ENCODE assay signal across 12 cellular contexts in the genomic region with DNA sequence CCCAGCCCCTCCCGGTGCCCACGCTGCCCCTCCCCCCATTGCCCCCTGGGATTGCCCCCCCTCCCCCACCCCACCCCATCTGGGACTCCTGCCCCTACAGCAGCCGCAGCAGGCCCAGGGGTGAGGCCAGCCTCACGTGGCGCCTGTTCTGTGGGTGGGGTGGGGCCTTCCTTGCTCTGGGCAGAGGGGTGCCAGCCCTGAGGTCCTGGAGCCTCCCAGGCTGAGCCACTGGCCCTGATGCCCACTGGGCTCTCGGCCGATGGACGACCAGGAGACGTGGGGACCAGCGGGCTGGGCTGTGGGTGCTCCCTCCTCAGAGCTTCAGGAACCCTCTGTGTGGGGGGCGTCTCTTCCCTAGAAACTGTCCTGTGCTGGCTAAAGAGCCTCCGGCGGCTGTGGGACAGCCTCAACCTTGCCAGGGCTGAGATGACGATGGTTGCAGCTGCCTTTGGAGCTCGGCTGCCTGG. TPM values are rescaled to one million over a fixed set of nuclear protein-coding genes. Genes with fewer than 3 reads are reported as not detected.
DNase-seq lines count a peak whose midpoint lies in the region; ATAC-seq, FAIRE-seq and TF ChIP-seq lines count a peak whose summit lies in the region.
"Had no signal": no experiment of that assay in that cellular context is flagged by ENCODE, and none has a peak within 500 bp of the region (broad histone marks: within the 10 kb centered on the region; RNA-seq: fewer than 3 reads in every experiment).

No MANE protein-coding gene starts in this region.

- H3K4me2 ChIP-seq in HepG2 (ENCODE audit: low read depth, low read length): peak overlapping the region; percentile 91

- H3K27me3 ChIP-seq in right atrium auricular region: no peaks in the 10 kb centered on the region
- H3K27me3 ChIP-seq in HepG2 (ENCODE audit: control insufficient read depth in 1 of 2, insufficient read depth in 2 of 2, low read length in 2 of 2): peaks cover 7 to 37% of the 10 kb centered on the region in 2 experiments; a peak in 4 of 5 replicates
- peaks cover 15% of the 10 kb centered on the region for H3K27me3 ChIP-seq in transverse colon
- H3K27me3 ChIP-seq: ovary, vagina had no signal

- no peaks in the 10 kb centered on the region for H3K36me3 ChIP-seq in right atrium auricular region
- H3K36me3 ChIP-seq in HepG2 (replicated peaks in 1 of 2; ENCODE audit: control insufficient read depth in 1 of 2, insufficient read depth in 2 of 2, low read length in 2 of 2): no peaks in the 10 kb centered on the region
- H3K36me3 ChIP-seq in transverse colon: no peaks in the 10 kb centered on the region
- H3K36me3 ChIP-seq: ovary, vagina had no signal

- intact Hi-C loops in Right ventricle myocardium superior (cut with DNase I): loop anchor here (5.0 kb wide), 2 partner anchors 111 to 171 kb away; a partner anchor contains a TSS
- intact Hi-C loops in activated B cell treated with CpG ODN at 0.5 μM for 24 hours (cut with micrococcal nuclease): loop anchor here (1.0 to 2.0 kb wide), 4 partner anchors 15 to 170 kb away; no protein-coding TSS in a partner anchor
- intact Hi-C loops in HepG2 (cut with micrococcal nuclease; ENCODE audit: unreplicated experiment): loop anchor here (5.0 kb wide), 3 partner anchors 111 to 171 kb away; a partner anchor contains a TSS
- intact Hi-C loops in transverse colon (cut with DNase I; ENCODE audit: low total_unique reads): loop anchor here (2.0 kb wide), 1 partner anchor 169 kb away; no protein-coding TSS in a partner anchor

- TF ChIP-seq POLR2A in HepG2 (IDR thresholded peaks at IDR 0.05; ENCODE audit: insufficient read depth in 1 of 2, low read depth in 2 of 2, low read length in 2 of 2) (no peak), transverse colon (IDR thresholded peaks at IDR 0.05) (no peak)

- H3K4me1 ChIP-seq in right atrium auricular region: peaks cover 0 to 13% of the 10 kb centered on the region in 2 donors
- peaks cover 67% of the 10 kb centered on the region for H3K4me1 ChIP-seq in HepG2 (ENCODE audit: insufficient read depth, low read length)
- H3K4me1 ChIP-seq in transverse colon: peaks cover 10 to 51% (median 38%) of the 10 kb centered on the region in 4 donors

- ATAC-seq in Right ventricle myocardium superior (ENCODE audit: poor library complexity): peak; percentile 32
- ATAC-seq in activated B cell treated with CpG ODN at 0.5 μM for 24 hours (ENCODE audit: low read depth): peak; percentile 26
- no peak for ATAC-seq in HepG2
- no peak for ATAC-seq in HG02759 (IDR thresholded peaks at IDR 0.05; ENCODE audit: unreplicated experiment)

- no peak for FAIRE-seq in HepG2 (lab: Jason Lieb, UNC)

- in situ Hi-C loops in HepG2 (cut with HindIII; ENCODE audit: extremely low pct_ligation_motif_present, low pct_unique_long_range_greater_than_20kb) (no loop called here), transverse colon (cut with MboI; ENCODE audit: low pct_ligation_motif_present in 1 of 4, low pct_unique_long_range_greater_than_20kb in 1 of 4, low sequenced_read_pairs in 3 of 4) (loop anchor here in 1 of 4 donors (25.0 kb wide), 1 partner anchor 141 kb away; a partner anchor contains a TSS)

- H3K4me3 ChIP-seq in right atrium auricular region (no peak overlapping the region), HepG2 (replicated peaks in 1 of 3; ENCODE audit: insufficient read depth in 1 of 3, low read depth in 2 of 3, low read length in 3 of 3) (peak overlapping the region in 1 of 3 experiments; percentile 72; a peak in 1 of 6 replicates), transverse colon (peak overlapping the region in 3 of 4 donors; percentile 11 to 38 (median 33))
- H3K4me3 ChIP-seq: ovary had no signal

- peaks cover 21% of the 10 kb centered on the region for H3K4me1 Mint-ChIP-seq in activated B cell treated with CpG ODN at 0.5 μM for 24 hours

- peaks cover 5% of the 10 kb centered on the region for H3K27me3 Mint-ChIP-seq in activated B cell treated with CpG ODN at 0.5 μM for 24 hours

- TF ChIP-seq CTCF in right atrium auricular region (IDR thresholded peaks at IDR 0.05): no peak
- TF ChIP-seq CTCF in activated B cell treated with CpG ODN at 0.5 μM for 24 hours (IDR thresholded peaks at IDR 0.05): no peak
- TF ChIP-seq CTCF in HepG2 (CRISPR knock-in tag; IDR thresholded peaks at IDR 0.05): no peak
- no peak for TF ChIP-seq CTCF in transverse colon (IDR thresholded peaks at IDR 0.05)

- POLR2A ChIA-PET in activated B cell treated with CpG ODN at 0.5 μM for 24 hours (lab: Charles Lee) (interaction anchor here (0.6 to 2.9 kb wide), 16 partner anchors 15 to 234 kb away, joined by 3 to 33 read pairs (median 6); a partner anchor contains a TSS), HepG2 (lab: Yijun Ruan, JAX) (interaction anchor here (1.2 to 4.2 kb wide), 5 partner anchors 46 to 169 kb away, joined by 3 to 93 read pairs (median 7); no protein-coding TSS in a partner anchor)

- H3K4me3 Mint-ChIP-seq in activated B cell treated with CpG ODN at 0.5 μM for 24 hours: no peak overlapping the region

- no peaks in the 10 kb centered on the region for H4K20me1 ChIP-seq in HepG2 (ENCODE audit: insufficient read depth, low read length)

- TF ChIP-seq RAD21 in HepG2 (CRISPR knock-in tag; IDR thresholded peaks at IDR 0.05): no peak

- BruUV-seq in HepG2 (replicated peaks; lab: Mats Ljungman, UMichigan): no TSS peak

- WGBS in HepG2 (ENCODE audit: low lambda C conversion rate): 17% methylated on average over 2 of the region's 15 CpGs
- WGBS in transverse colon (ENCODE audit: low coverage in 1 of 2), 2 donors: 19% methylated on average over 5 of the region's 15 CpGs; no CpG with 5 or more reads in 1 of the 2 donors

- H3K27ac ChIP-seq in right atrium auricular region (no peak overlapping the region), HepG2 (ENCODE audit: extremely low read length, insufficient read depth, low read length) (no peak overlapping the region), transverse colon (peak overlapping the region in 3 of 4 donors; percentile 92 to 93 (median 93))
- H3K27ac ChIP-seq: ovary, vagina had no signal

- H3K36me3 Mint-ChIP-seq in activated B cell treated with CpG ODN at 0.5 μM for 24 hours (ENCODE audit: low read depth): no peaks in the 10 kb centered on the region
- H3K36me3 Mint-ChIP-seq: CD4-positive, CD25-positive, alpha-beta regulatory T cell had no signal

- H3K9ac ChIP-seq in HepG2 (ENCODE audit: insufficient read depth, low read depth, low read length): no peak overlapping the region

- H3K79me2 ChIP-seq in HepG2 (ENCODE audit: insufficient read depth, low read length): no peaks in the 10 kb centered on the region

- H3K9me3 Mint-ChIP-seq in activated B cell treated with CpG ODN at 0.5 μM for 24 hours: no peaks in the 10 kb centered on the region
- H3K9me3 Mint-ChIP-seq: CD4-positive, CD25-positive, alpha-beta regulatory T cell had no signal

- CTCF ChIA-PET in activated B cell treated with CpG ODN at 0.5 μM for 24 hours (lab: Charles Lee) (interaction anchor here (0.9 to 4.8 kb wide), 25 partner anchors 11 to 184 kb away, joined by 3 to 102 read pairs (median 6); a partner anchor contains a TSS), HepG2 (lab: Yijun Ruan, JAX; ENCODE audit: low intra/inter-chr PET ratio, low total read pairs) (interaction anchor here (0.8 to 1.4 kb wide), 4 partner anchors 109 to 170 kb away, joined by 3 to 8 read pairs (median 4); no protein-coding TSS in a partner anchor)

- DNase-seq in Right ventricle myocardium superior: peak; percentile 19
- no peak for DNase-seq in right atrium auricular region (ENCODE audit: low spot score)
- no peak for DNase-seq in activated B cell treated with CpG ODN at 0.5 μM for 24 hours
- DNase-seq in HepG2 (ENCODE audit: low spot score): no peak
- peak; percentile 33 for DNase-seq in transverse colon
- DNase-seq in NCI-H82 treated with DMSO at 0.1 percent for 48 hours (lab: John Stamatoyannopoulos, UW; ENCODE audit: unreplicated experiment): no peak
- no peak for DNase-seq in SIG-M5 treated with dmso at 0.1 percent for 504 hours (lab: John Stamatoyannopoulos, UW; ENCODE audit: unreplicated experiment)

- no peak overlapping the region for H3K27ac Mint-ChIP-seq in activated B cell treated with CpG ODN at 0.5 μM for 24 hours
- H3K27ac Mint-ChIP-seq: CD4-positive, CD25-positive, alpha-beta regulatory T cell had no signal

- no peaks in the 10 kb centered on the region for H3K9me3 ChIP-seq in right atrium auricular region
- H3K9me3 ChIP-seq in HepG2 (ENCODE audit: low read length): no peaks in the 10 kb centered on the region
- no peaks in the 10 kb centered on the region for H3K9me3 ChIP-seq in transverse colon
- H3K9me3 ChIP-seq: ovary, vagina had no signal

- no peak for TF ChIP-seq EP300 in HepG2 (IDR thresholded peaks at IDR 0.05; ENCODE audit: low read depth in 2 of 2, low read length in 2 of 2)
- no peak for TF ChIP-seq EP300 in HepG2 (CRISPR knock-in tag; IDR thresholded peaks at IDR 0.05; ENCODE audit: borderline replicate concordance)
- TF ChIP-seq EP300 in transverse colon (IDR thresholded peaks at IDR 0.05; ENCODE audit: low read depth): no peak

- H2AFZ ChIP-seq in HepG2 (ENCODE audit: low read length): no peak overlapping the region

RNA-seq across cellular contexts. Expression of a gene that starts 5.8 kb away (rescaled TPM):
- total RNA-seq in Right ventricle myocardium superior (2.4 TPM), right atrium auricular region (1 to 10 TPM; 4.4 to 4.6 TPM), activated B cell treated with CpG ODN at 0.5 μM for 24 hours (20.8 and 26.5 TPM in 2 replicates), HepG2 (2016; rRNA removed; fragmentation: Illumina TruSeq; extraction: Trizol) (3.8 and 6.7 TPM in 2 replicates), transverse colon (100 to 1,000 TPM in 1 of 4 donors, 10 to 100 TPM in 3; 23.6 to 108 (median 47.3) TPM)
- total RNA-seq in HepG2 (2016; cell fraction: cytosol; rRNA removed; fragmentation: Illumina TruSeq; extraction: Trizol; ENCODE audit: low read depth): 6.3 and 6.8 TPM in 2 replicates
- 3.6 and 6.6 TPM in 2 replicates for total RNA-seq in HepG2 (2016; cell fraction: insoluble cytoplasmic fraction; rRNA removed; fragmentation: Illumina TruSeq; extraction: Trizol)
- 7.4 and 7.9 TPM in 2 replicates for total RNA-seq in HepG2 (2016; cell fraction: membrane; rRNA removed; fragmentation: Illumina TruSeq; extraction: Trizol)
- 6.3 and 7.7 TPM in 2 replicates for total RNA-seq in HepG2 (2016; cell fraction: nucleus; rRNA removed; fragmentation: Illumina TruSeq; extraction: Trizol)
- 3.8 and 4.2 TPM in 2 replicates for polyA plus RNA-seq in HepG2 (2011; rRNA removed)
- 1.7 and 4.2 TPM in 2 replicates for polyA plus RNA-seq in HepG2 (2011; cell fraction: cytosol; rRNA removed)
- polyA plus RNA-seq in HepG2 (2011; cell fraction: nucleus; rRNA removed): 22.9 and 35.9 TPM in 2 replicates
- 2.8 and 3.2 TPM in 2 replicates for polyA plus RNA-seq in HepG2 (2012)
- 4.7 and 6.0 TPM in 2 replicates for polyA plus RNA-seq in HepG2 (2016; cell fraction: cytosol; fragmentation: Illumina TruSeq; extraction: Trizol; ENCODE audit: low read depth)
- polyA plus RNA-seq in HepG2 (2016; cell fraction: insoluble cytoplasmic fraction; fragmentation: Illumina TruSeq; extraction: Trizol; ENCODE audit: low read depth): 3.5 and 4.0 TPM in 2 replicates
- 7.0 and 8.1 TPM in 2 replicates for polyA plus RNA-seq in HepG2 (2016; cell fraction: membrane; fragmentation: Illumina TruSeq; extraction: Trizol; ENCODE audit: low read depth)
- 19.9 and 20.1 TPM in 2 replicates for polyA plus RNA-seq in HepG2 (2016; cell fraction: nucleus; fragmentation: Illumina TruSeq; extraction: Trizol; ENCODE audit: insufficient read depth, low read depth)
- polyA minus RNA-seq in HepG2 (2011; rRNA and poly(A)+ RNA removed; ENCODE audit: low replicate concordance): 2.9 and 5.6 TPM in 2 replicates
- 2.1 and 2.2 TPM in 2 replicates for polyA minus RNA-seq in HepG2 (2011; cell fraction: cytosol; rRNA and poly(A)+ RNA removed)
- polyA minus RNA-seq in HepG2 (2011; cell fraction: nucleus; rRNA and poly(A)+ RNA removed): 3.7 and 4.5 TPM in 2 replicates

RNA-seq across cellular contexts. Expression of a gene that starts 47.5 kb away (rescaled TPM):
- not detected for total RNA-seq in Right ventricle myocardium superior
- not detected for total RNA-seq in right atrium auricular region
- total RNA-seq in activated B cell treated with CpG ODN at 0.5 μM for 24 hours: not detected in 2 replicates
- total RNA-seq in HepG2 (2016; rRNA removed; fragmentation: Illumina TruSeq; extraction: Trizol): not detected in 2 replicates
- not detected in 2 replicates for total RNA-seq in HepG2 (2016; cell fraction: cytosol; rRNA removed; fragmentation: Illumina TruSeq; extraction: Trizol; ENCODE audit: low read depth)
- total RNA-seq in HepG2 (2016; cell fraction: insoluble cytoplasmic fraction; rRNA removed; fragmentation: Illumina TruSeq; extraction: Trizol): not detected in 2 replicates
- not detected in 2 replicates for total RNA-seq in HepG2 (2016; cell fraction: membrane; rRNA removed; fragmentation: Illumina TruSeq; extraction: Trizol)
- total RNA-seq in HepG2 (2016; cell fraction: nucleus; rRNA removed; fragmentation: Illumina TruSeq; extraction: Trizol): not detected in 2 replicates
- 0.03 and 0.05 TPM in 2 replicates for polyA plus RNA-seq in HepG2 (2011; rRNA removed)
- polyA plus RNA-seq in HepG2 (2011; cell fraction: cytosol; rRNA removed): 0.04 TPM in 1 of 2 replicates, not detected in the other
- polyA plus RNA-seq in HepG2 (2011; cell fraction: nucleus; rRNA removed): not detected in 2 replicates
- 0.07 and 0.08 TPM in 2 replicates for polyA plus RNA-seq in HepG2 (2012)
- polyA plus RNA-seq in HepG2 (2016; cell fraction: cytosol; fragmentation: Illumina TruSeq; extraction: Trizol; ENCODE audit: low read depth): not detected in 2 replicates
- not detected in 2 replicates for polyA plus RNA-seq in HepG2 (2016; cell fraction: insoluble cytoplasmic fraction; fragmentation: Illumina TruSeq; extraction: Trizol; ENCODE audit: low read depth)
- polyA plus RNA-seq in HepG2 (2016; cell fraction: membrane; fragmentation: Illumina TruSeq; extraction: Trizol; ENCODE audit: low read depth): not detected in 2 replicates
- polyA plus RNA-seq in HepG2 (2016; cell fraction: nucleus; fragmentation: Illumina TruSeq; extraction: Trizol; ENCODE audit: insufficient read depth, low read depth): not detected in 2 replicates
- 2.1 TPM in 1 of 2 replicates, not detected in the other for polyA minus RNA-seq in HepG2 (2011; rRNA and poly(A)+ RNA removed; ENCODE audit: low replicate concordance)
- not detected in 2 replicates for polyA minus RNA-seq in HepG2 (2011; cell fraction: cytosol; rRNA and poly(A)+ RNA removed)
- polyA minus RNA-seq in HepG2 (2011; cell fraction: nucleus; rRNA and poly(A)+ RNA removed): 0.26 TPM in 1 of 2 replicates, not detected in the other
- total RNA-seq in transverse colon: 1 to 10 TPM; 3.0 to 7.5 (median 5.0) TPM
- total RNA-seq: activated CD8-positive, alpha-beta memory T cell treated with anti-CD3 and anti-CD28 coated beads for 36 hours; CD4-positive, CD25-positive, alpha-beta regulatory T cell had no signal
- polyA plus RNA-seq: CD4-positive, CD25-positive, alpha-beta regulatory T cell; ovary had no signal

RNA-seq across cellular contexts. Expression of a gene that starts 52.0 kb away (rescaled TPM):
- total RNA-seq in Right ventricle myocardium superior: 0.22 TPM
- not detected for total RNA-seq in right atrium auricular region
- total RNA-seq in activated B cell treated with CpG ODN at 0.5 μM for 24 hours: 0.16 TPM in 1 of 2 replicates, not detected in the other
- total RNA-seq in HepG2 (2016; rRNA removed; fragmentation: Illumina TruSeq; extraction: Trizol): not detected in 2 replicates
- total RNA-seq in HepG2 (2016; cell fraction: cytosol; rRNA removed; fragmentation: Illumina TruSeq; extraction: Trizol; ENCODE audit: low read depth): not detected in 2 replicates
- total RNA-seq in HepG2 (2016; cell fraction: insoluble cytoplasmic fraction; rRNA removed; fragmentation: Illumina TruSeq; extraction: Trizol): not detected in 2 replicates
- total RNA-seq in HepG2 (2016; cell fraction: membrane; rRNA removed; fragmentation: Illumina TruSeq; extraction: Trizol): not detected in 2 replicates
- not detected in 2 replicates for total RNA-seq in HepG2 (2016; cell fraction: nucleus; rRNA removed; fragmentation: Illumina TruSeq; extraction: Trizol)
- not detected in 2 replicates for polyA plus RNA-seq in HepG2 (2011; rRNA removed)
- 0.06 and 0.08 TPM in 2 replicates for polyA plus RNA-seq in HepG2 (2011; cell fraction: cytosol; rRNA removed)
- polyA plus RNA-seq in HepG2 (2011; cell fraction: nucleus; rRNA removed): 0.24 and 0.48 TPM in 2 replicates
- polyA plus RNA-seq in HepG2 (2012): 0.07 TPM in 1 of 2 replicates, not detected in the other
- not detected in 2 replicates for polyA plus RNA-seq in HepG2 (2016; cell fraction: cytosol; fragmentation: Illumina TruSeq; extraction: Trizol; ENCODE audit: low read depth)
- polyA plus RNA-seq in HepG2 (2016; cell fraction: insoluble cytoplasmic fraction; fragmentation: Illumina TruSeq; extraction: Trizol; ENCODE audit: low read depth): not detected in 2 replicates
- polyA plus RNA-seq in HepG2 (2016; cell fraction: membrane; fragmentation: Illumina TruSeq; extraction: Trizol; ENCODE audit: low read depth): not detected in 2 replicates
- not detected in 2 replicates for polyA plus RNA-seq in HepG2 (2016; cell fraction: nucleus; fragmentation: Illumina TruSeq; extraction: Trizol; ENCODE audit: insufficient read depth, low read depth)
- polyA minus RNA-seq in HepG2 (2011; rRNA and poly(A)+ RNA removed; ENCODE audit: low replicate concordance): 0.18 TPM in 1 of 2 replicates, not detected in the other
- polyA minus RNA-seq in HepG2 (2011; cell fraction: cytosol; rRNA and poly(A)+ RNA removed): not detected in 2 replicates
- polyA minus RNA-seq in HepG2 (2011; cell fraction: nucleus; rRNA and poly(A)+ RNA removed): not detected in 2 replicates
- under 1 TPM in 2 of 4 donors, not detected in 2; 0.40 to 0.48 TPM for total RNA-seq in transverse colon
- total RNA-seq: activated CD8-positive, alpha-beta memory T cell treated with anti-CD3 and anti-CD28 coated beads for 36 hours; CD4-positive, CD25-positive, alpha-beta regulatory T cell; vagina had no signal
- polyA plus RNA-seq: CD4-positive, CD25-positive, alpha-beta regulatory T cell; ovary had no signal

Comparison
In these comparisons a context has a peak if more than half of its experiments do, and no peak if none do; other contexts are left out.
1. DNase-seq: peak in Right ventricle myocardium superior (single experiment) and transverse colon (single experiment); none in right atrium auricular region (single experiment), activated B cell treated with CpG ODN at 0.5 μM for 24 hours (single experiment), HepG2 (single experiment), NCI-H82 treated with DMSO at 0.1 percent for 48 hours (single experiment) and SIG-M5 treated with dmso at 0.1 percent for 504 hours (single experiment).
2. ATAC-seq: peak in Right ventricle myocardium superior (single experiment) and activated B cell treated with CpG ODN at 0.5 μM for 24 hours (single experiment); none in HepG2 (single experiment) and HG02759 (single experiment).
3. H3K27ac ChIP-seq: peak in transverse colon (3 of 4); none in right atrium auricular region (0 of 2) and HepG2 (single experiment).
4. H3K4me3 ChIP-seq: peak in transverse colon (3 of 4); none in right atrium auricular region (0 of 2).